Comparison of ENCODE assay signal across 11 cellular contexts in genomic region chr16:77359065-77359502, GRCh38.
DNase-seq lines count a peak whose midpoint lies in the region; ATAC-seq, FAIRE-seq and TF ChIP-seq lines count a peak whose summit lies in the region.
"Had no signal": no experiment of that assay in that cellular context is flagged by ENCODE, and none has a peak within 500 bp of the region (broad histone marks: within the 10 kb centered on the region; RNA-seq: fewer than 3 reads in every experiment).

No MANE protein-coding gene starts in this region.

- H4K20me1 ChIP-seq in HepG2 (ENCODE audit: insufficient read depth, low read length) (no peaks in the 10 kb centered on the region), OCI-LY7 (ENCODE audit: insufficient read depth, low read length) (no peaks in the 10 kb centered on the region)

- H3K79me2 ChIP-seq in ACC112 (ENCODE audit: control insufficient read depth, insufficient read depth, low read length, unreplicated experiment) (no peaks in the 10 kb centered on the region), HepG2 (ENCODE audit: insufficient read depth, low read length) (no peaks in the 10 kb centered on the region), OCI-LY7 (ENCODE audit: insufficient read depth, low read depth, low read length) (no peaks in the 10 kb centered on the region)

- intact Hi-C loops in HepG2 (cut with micrococcal nuclease; ENCODE audit: unreplicated experiment) = loop anchor here (2.0 kb wide), 1 partner anchor 24 kb away; no protein-coding TSS in a partner anchor
- intact Hi-C loops in OCI-LY7 (cut with micrococcal nuclease; ENCODE audit: unreplicated experiment) = no loop called here
- intact Hi-C loops in Right ventricle myocardium superior (cut with DNase I) = no loop called here

- DNase-seq in HuH-7 (ENCODE audit: low spot score) = peak; percentile 26
- peak; percentile 83 for DNase-seq in astrocyte of the hippocampus (ENCODE audit: low read depth, low spot score)
- DNase-seq in HepG2 (ENCODE audit: low spot score) = peak; percentile 96
- DNase-seq in OCI-LY7 (ENCODE audit: low spot score) = no peak
- DNase-seq in central memory CD4-positive, alpha-beta T cell = no peak
- DNase-seq in Right ventricle myocardium superior = no peak
- DNase-seq: left cardiac atrium, NCI-H2081 treated with DMSO at 0.1 percent for 48 hours had no signal

- CTCF ChIA-PET in HepG2 (lab: Yijun Ruan, JAX; ENCODE audit: low intra/inter-chr PET ratio, low total read pairs) (no interaction called here), OCI-LY7 (lab: Charles Lee; ENCODE audit: unreplicated experiment) (no interaction called here)

- ATAC-seq in HepG2 (peak; percentile 99), Right ventricle myocardium superior (ENCODE audit: poor library complexity) (no peak), HG03442 (IDR thresholded peaks at IDR 0.05; ENCODE audit: unreplicated experiment) (no peak)
- ATAC-seq: left cardiac atrium had no signal

- no peak for TF ChIP-seq POLR2A in HepG2 (IDR thresholded peaks at IDR 0.05; ENCODE audit: insufficient read depth in 1 of 2, low read depth in 2 of 2, low read length in 2 of 2)

- FAIRE-seq in HepG2 (lab: Jason Lieb, UNC) = peak; percentile 59

- H3K9ac ChIP-seq in HepG2 (ENCODE audit: insufficient read depth, low read depth, low read length) = no peak overlapping the region

- H3K9me3 ChIP-seq in HepG2 (ENCODE audit: low read length) (no peaks in the 10 kb centered on the region), OCI-LY7 (ENCODE audit: low read length) (no peaks in the 10 kb centered on the region)

- peaks cover 5% of the 10 kb centered on the region for H3K4me1 ChIP-seq in ACC112 (ENCODE audit: control insufficient read depth, insufficient read depth, low read length, unreplicated experiment)
- peaks cover 29% of the 10 kb centered on the region for H3K4me1 ChIP-seq in HepG2 (ENCODE audit: insufficient read depth, low read length)
- no peaks in the 10 kb centered on the region for H3K4me1 ChIP-seq in OCI-LY7 (ENCODE audit: insufficient read depth, low read length, poor library complexity, severe bottlenecking)

- H3K4me2 ChIP-seq in HepG2 (ENCODE audit: low read depth, low read length) = 0 out of 2 replicates have a peak overlapping the region, but pooled peaks have one; percentile 19
- H3K4me2 ChIP-seq in OCI-LY7 (ENCODE audit: low read length) = no peak overlapping the region
- H3K4me2 ChIP-seq: smooth muscle cell had no signal

- in situ Hi-C loops in HepG2 (cut with HindIII; ENCODE audit: extremely low pct_ligation_motif_present, low pct_unique_long_range_greater_than_20kb) = no loop called here

- peak in 1 of 2 experiments; percentile 90; a peak in 2 of 4 replicates for TF ChIP-seq EP300 in HepG2 (IDR thresholded peaks at IDR 0.05; ENCODE audit: low read depth in 2 of 2, low read length in 2 of 2)
- TF ChIP-seq EP300 in HepG2 (CRISPR knock-in tag; IDR thresholded peaks at IDR 0.05; ENCODE audit: borderline replicate concordance) = peak; percentile 88

- H3K4me3 ChIP-seq in ACC112 (ENCODE audit: low read depth, low read length) (no peak overlapping the region), HepG2 (replicated peaks in 1 of 3; ENCODE audit: insufficient read depth in 1 of 3, low read depth in 2 of 3, low read length in 3 of 3) (no peak overlapping the region), OCI-LY7 (ENCODE audit: low read depth, low read length, poor library complexity, severe bottlenecking) (no peak overlapping the region)
- H3K4me3 ChIP-seq: smooth muscle cell had no signal

- BruUV-seq in HepG2 (replicated peaks; lab: Mats Ljungman, UMichigan) (no TSS peak), OCI-LY7 (replicated peaks; lab: Mats Ljungman, UMichigan) (no TSS peak)

- POLR2A ChIA-PET in HepG2 (lab: Yijun Ruan, JAX) (no interaction called here), OCI-LY7 (lab: Charles Lee) (no interaction called here)

- H3K27ac ChIP-seq in ACC112 (ENCODE audit: low read depth, low read length) = peak overlapping the region; percentile 14; the same call in 1 of the 2 replicates
- no peak overlapping the region for H3K27ac ChIP-seq in HepG2 (ENCODE audit: extremely low read length, insufficient read depth, low read length)
- no peak overlapping the region for H3K27ac ChIP-seq in OCI-LY7 (ENCODE audit: low read depth, low read length, poor library complexity, severe bottlenecking)

- H2AFZ ChIP-seq in ACC112 (ENCODE audit: low read length, unreplicated experiment) (no peak overlapping the region), HepG2 (ENCODE audit: low read length) (no peak overlapping the region), OCI-LY7 (ENCODE audit: low read length) (no peak overlapping the region)

- H3K27me3 ChIP-seq in ACC112 (ENCODE audit: insufficient read depth, low read length) = no peaks in the 10 kb centered on the region
- H3K27me3 ChIP-seq in HepG2 (ENCODE audit: control insufficient read depth in 1 of 2, insufficient read depth in 2 of 2, low read length in 2 of 2) = peaks cover 0 to 9% of the 10 kb centered on the region in 2 experiments; a peak in 2 of 5 replicates

- TF ChIP-seq CTCF in HepG2 (CRISPR knock-in tag; IDR thresholded peaks at IDR 0.05) (no peak), OCI-LY7 (conservative IDR thresholded peaks at IDR 0.05; ENCODE audit: low read length) (no peak)

- H3K36me3 ChIP-seq in ACC112 (ENCODE audit: insufficient read depth, low read length) (no peaks in the 10 kb centered on the region), HepG2 (replicated peaks in 1 of 2; ENCODE audit: control insufficient read depth in 1 of 2, insufficient read depth in 2 of 2, low read length in 2 of 2) (no peaks in the 10 kb centered on the region), OCI-LY7 (ENCODE audit: insufficient read depth, low read length) (no peaks in the 10 kb centered on the region)

- H3K9me2 ChIP-seq in OCI-LY7 (ENCODE audit: insufficient read depth, low read length) = no peaks in the 10 kb centered on the region

- WGBS in HepG2 (ENCODE audit: low lambda C conversion rate) = 0% methylated on average over 4 of the region's 4 CpGs

- TF ChIP-seq RAD21 in HepG2 (CRISPR knock-in tag; IDR thresholded peaks at IDR 0.05) = no peak

TF ChIP-seq in HepG2, 621 proteins besides CTCF, POLR2A, EP300 and RAD21 (continues in another document):
- TF ChIP-seq MBD4 (IDR thresholded peaks at IDR 0.05; ENCODE audit: borderline replicate concordance, low read length) = peak; percentile 48; the same call in 1 of the 2 replicates
- TF ChIP-seq RNF2 (conservative IDR thresholded peaks at IDR 0.05; ENCODE audit: low read depth) = peak; percentile 56; the same call in 1 of the 2 replicates
- TF ChIP-seq HOXA7 (CRISPR knock-in tag; IDR thresholded peaks at IDR 0.05) = no peak
- peak; percentile 70; the same call in 1 of the 2 replicates for TF ChIP-seq SALL1 (CRISPR knock-in tag; IDR thresholded peaks at IDR 0.05)
- TF ChIP-seq GATAD2A (CRISPR knock-in tag; IDR thresholded peaks at IDR 0.05) = peak; percentile 78
- TF ChIP-seq NR2F6 (IDR thresholded peaks at IDR 0.05) = peak; percentile 52; the same call in 1 of the 2 replicates
- TF ChIP-seq NR2F6 (CRISPR knock-in tag; IDR thresholded peaks at IDR 0.05) = peak; percentile 38; the same call in 1 of the 2 replicates
- peak; percentile 84 for TF ChIP-seq JUNB (CRISPR knock-in tag; IDR thresholded peaks at IDR 0.05; ENCODE audit: borderline replicate concordance)
- peak in 1 of 2 experiments; percentile 64; a peak in 2 of 4 replicates for TF ChIP-seq ATF4 (CRISPR knock-in tag; IDR thresholded peaks at IDR 0.05)
- peak; percentile 33; the same call in 1 of the 2 replicates for TF ChIP-seq SP5 (CRISPR knock-in tag; IDR thresholded peaks at IDR 0.05; ENCODE audit: borderline replicate concordance, low read depth)
- no peak for TF ChIP-seq ZNF746 (CRISPR knock-in tag; IDR thresholded peaks at IDR 0.05)
- TF ChIP-seq TEAD3 (CRISPR knock-in tag; optimal IDR thresholded peaks at IDR 0.05; ENCODE audit: borderline replicate concordance) = peak; percentile 93
- peak; percentile 91 for TF ChIP-seq TBX3 (IDR thresholded peaks at IDR 0.05; ENCODE audit: borderline replicate concordance)
- peak; percentile 61; the same call in 1 of the 2 replicates for TF ChIP-seq ZNF431 (CRISPR knock-in tag; IDR thresholded peaks at IDR 0.05; ENCODE audit: borderline replicate concordance, low read depth)
- peak; percentile 66; the same call in 1 of the 2 replicates for TF ChIP-seq ZNF3 (CRISPR knock-in tag; IDR thresholded peaks at IDR 0.05)
- TF ChIP-seq HINFP (CRISPR knock-in tag; IDR thresholded peaks at IDR 0.05; ENCODE audit: low read depth) = no peak
- peak; percentile 40; the same call in 1 of the 2 replicates for TF ChIP-seq MAX (IDR thresholded peaks at IDR 0.05)

Comparison
In these comparisons a context has a peak if more than half of its experiments do, and no peak if none do; other contexts are left out.
1. DNase-seq: peak in HuH-7 (single experiment), astrocyte of the hippocampus (single experiment) and HepG2 (single experiment); none in OCI-LY7 (single experiment), central memory CD4-positive, alpha-beta T cell (single experiment) and Right ventricle myocardium superior (single experiment).